1 cellular context compared by ENCODE assay signal in the genomic region with DNA sequence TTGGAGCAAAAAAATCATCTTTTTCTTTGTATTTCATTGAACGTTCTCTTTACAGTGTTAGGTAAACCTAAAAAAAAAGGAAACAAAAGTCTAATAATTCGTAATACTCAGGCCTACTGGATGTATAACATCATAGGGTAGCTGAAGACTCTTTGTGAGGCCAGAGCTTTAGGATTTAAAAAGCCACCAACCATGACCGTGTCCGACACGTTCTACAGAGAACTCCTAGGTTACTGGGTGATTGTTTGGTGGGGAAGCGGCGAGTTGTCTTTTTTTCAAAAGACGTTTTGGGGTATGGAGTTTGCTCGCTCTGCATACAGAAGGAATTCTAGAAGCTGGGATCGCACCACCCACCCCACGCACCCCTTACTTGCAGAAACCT.
TF ChIP-seq lines count a peak whose summit lies in the region.

No MANE protein-coding gene starts in this region.

TF ChIP-seq in H1, 55 proteins besides CTCF, POLR2A, EP300 and RAD21:
- TF ChIP-seq NANOG (IDR thresholded peaks at IDR 0.05; ENCODE audit: insufficient read depth, low read depth, low read length, poor library complexity, severe bottlenecking) (no peak), TEAD4 (IDR thresholded peaks at IDR 0.05; ENCODE audit: low read depth, low read length) (no peak), RXRA (IDR thresholded peaks at IDR 0.05; ENCODE audit: insufficient read depth, low read depth, low read length) (no peak), POU5F1 (IDR thresholded peaks at IDR 0.05; ENCODE audit: low read depth, low read length) (no peak), RNF2 (IDR thresholded peaks at IDR 0.05; ENCODE audit: borderline replicate concordance, low read depth, low read length, missing control alignments, poor library complexity, severe bottlenecking) (no peak), GTF2F1 (IDR thresholded peaks at IDR 0.05; ENCODE audit: borderline replicate concordance, low read depth, low read length) (no peak), CEBPB (IDR thresholded peaks at IDR 0.05; ENCODE audit: low read depth, low read length) (no peak), ASH2L (IDR thresholded peaks at IDR 0.05; ENCODE audit: low read length) (no peak), HDAC6 (IDR thresholded peaks at IDR 0.05; ENCODE audit: low read depth, low read length) (no peak), SRF (IDR thresholded peaks at IDR 0.05; ENCODE audit: low read depth, low read length) (no peak), HDAC2 (IDR thresholded peaks at IDR 0.05; ENCODE audit: borderline replicate concordance in 1 of 2, low read depth in 2 of 2, low read length in 2 of 2) (no peak), POLR2AphosphoS5 (IDR thresholded peaks at IDR 0.05; ENCODE audit: low read depth, low read length) (no peak), SAP30 (IDR thresholded peaks at IDR 0.05; ENCODE audit: insufficient read depth, insufficient replicate concordance, low read length) (no peak), TCF12 (IDR thresholded peaks at IDR 0.05; ENCODE audit: low read depth, low read length) (no peak), YY1 (IDR thresholded peaks at IDR 0.05; ENCODE audit: low read depth, low read length) (no peak), SIRT6 (IDR thresholded peaks at IDR 0.05; ENCODE audit: low read length) (no peak)
- TF ChIP-seq, protein P1, sequence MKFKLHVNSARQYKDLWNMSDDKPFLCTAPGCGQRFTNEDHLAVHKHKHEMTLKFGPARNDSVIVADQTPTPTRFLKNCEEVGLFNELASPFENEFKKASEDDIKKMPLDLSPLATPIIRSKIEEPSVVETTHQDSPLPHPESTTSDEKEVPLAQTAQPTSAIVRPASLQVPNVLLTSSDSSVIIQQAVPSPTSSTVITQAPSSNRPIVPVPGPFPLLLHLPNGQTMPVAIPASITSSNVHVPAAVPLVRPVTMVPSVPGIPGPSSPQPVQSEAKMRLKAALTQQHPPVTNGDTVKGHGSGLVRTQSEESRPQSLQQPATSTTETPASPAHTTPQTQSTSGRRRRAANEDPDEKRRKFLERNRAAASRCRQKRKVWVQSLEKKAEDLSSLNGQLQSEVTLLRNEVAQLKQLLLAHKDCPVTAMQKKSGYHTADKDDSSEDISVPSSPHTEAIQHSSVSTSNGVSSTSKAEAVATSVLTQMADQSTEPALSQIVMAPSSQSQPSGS (IDR thresholded peaks at IDR 0.05; ENCODE audit: low read length): no peak
- TF ChIP-seq, protein P2, sequence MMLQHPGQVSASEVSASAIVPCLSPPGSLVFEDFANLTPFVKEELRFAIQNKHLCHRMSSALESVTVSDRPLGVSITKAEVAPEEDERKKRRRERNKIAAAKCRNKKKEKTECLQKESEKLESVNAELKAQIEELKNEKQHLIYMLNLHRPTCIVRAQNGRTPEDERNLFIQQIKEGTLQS (IDR thresholded peaks at IDR 0.05; ENCODE audit: insufficient read depth, low read depth, low read length): no peak
- TF ChIP-seq, protein P3, sequence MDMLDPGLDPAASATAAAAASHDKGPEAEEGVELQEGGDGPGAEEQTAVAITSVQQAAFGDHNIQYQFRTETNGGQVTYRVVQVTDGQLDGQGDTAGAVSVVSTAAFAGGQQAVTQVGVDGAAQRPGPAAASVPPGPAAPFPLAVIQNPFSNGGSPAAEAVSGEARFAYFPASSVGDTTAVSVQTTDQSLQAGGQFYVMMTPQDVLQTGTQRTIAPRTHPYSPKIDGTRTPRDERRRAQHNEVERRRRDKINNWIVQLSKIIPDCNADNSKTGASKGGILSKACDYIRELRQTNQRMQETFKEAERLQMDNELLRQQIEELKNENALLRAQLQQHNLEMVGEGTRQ (IDR thresholded peaks at IDR 0.05; ENCODE audit: low read length): no peak
TF ChIP-seq in H1: peak in this region for 0.
